In the genomic region with DNA sequence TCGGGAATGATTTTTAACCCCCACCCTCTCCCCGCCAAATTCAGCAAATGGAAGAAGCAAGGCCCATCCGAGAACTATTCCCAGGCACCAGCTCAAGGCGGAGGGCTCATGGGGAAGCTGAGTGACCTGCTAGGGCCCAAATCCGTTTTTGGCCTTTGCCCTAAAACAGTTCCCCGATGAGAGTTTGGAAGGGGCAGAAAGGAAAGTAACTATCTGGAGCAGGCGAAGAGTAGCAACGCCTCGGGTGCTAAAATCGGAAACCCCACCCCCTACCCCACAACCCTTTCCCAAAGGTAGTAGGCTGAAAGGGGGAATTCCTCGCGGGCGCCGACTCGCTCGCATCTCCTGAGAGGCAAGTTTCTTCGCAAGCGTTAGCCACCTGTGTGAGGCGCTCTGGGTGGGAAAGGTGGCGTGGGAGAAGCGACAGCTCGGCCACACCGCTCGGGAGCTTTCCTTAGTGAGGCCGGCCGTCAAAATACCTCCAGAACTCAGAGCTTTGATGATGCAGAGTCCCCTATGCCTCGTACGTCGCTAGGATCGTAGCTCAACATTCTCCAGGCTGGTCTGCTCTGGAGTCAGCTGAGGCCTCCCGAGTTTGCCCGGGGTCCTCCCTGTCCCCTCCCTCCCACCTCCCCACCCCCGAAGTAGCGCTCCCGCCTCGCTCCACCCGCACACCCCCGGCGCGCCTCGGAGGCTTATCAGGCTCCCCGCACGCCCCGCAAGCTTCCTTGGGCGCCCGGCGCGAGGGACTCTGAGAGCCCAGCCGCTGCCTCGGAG, we compare ENCODE assay signal across 1 cellular context.
TF ChIP-seq lines count a peak whose summit lies in the region.

No MANE protein-coding gene starts in this region.

TF ChIP-seq in H1, 55 proteins besides CTCF, POLR2A, EP300 and RAD21 (continued from another document):
- TF ChIP-seq, protein P1, sequence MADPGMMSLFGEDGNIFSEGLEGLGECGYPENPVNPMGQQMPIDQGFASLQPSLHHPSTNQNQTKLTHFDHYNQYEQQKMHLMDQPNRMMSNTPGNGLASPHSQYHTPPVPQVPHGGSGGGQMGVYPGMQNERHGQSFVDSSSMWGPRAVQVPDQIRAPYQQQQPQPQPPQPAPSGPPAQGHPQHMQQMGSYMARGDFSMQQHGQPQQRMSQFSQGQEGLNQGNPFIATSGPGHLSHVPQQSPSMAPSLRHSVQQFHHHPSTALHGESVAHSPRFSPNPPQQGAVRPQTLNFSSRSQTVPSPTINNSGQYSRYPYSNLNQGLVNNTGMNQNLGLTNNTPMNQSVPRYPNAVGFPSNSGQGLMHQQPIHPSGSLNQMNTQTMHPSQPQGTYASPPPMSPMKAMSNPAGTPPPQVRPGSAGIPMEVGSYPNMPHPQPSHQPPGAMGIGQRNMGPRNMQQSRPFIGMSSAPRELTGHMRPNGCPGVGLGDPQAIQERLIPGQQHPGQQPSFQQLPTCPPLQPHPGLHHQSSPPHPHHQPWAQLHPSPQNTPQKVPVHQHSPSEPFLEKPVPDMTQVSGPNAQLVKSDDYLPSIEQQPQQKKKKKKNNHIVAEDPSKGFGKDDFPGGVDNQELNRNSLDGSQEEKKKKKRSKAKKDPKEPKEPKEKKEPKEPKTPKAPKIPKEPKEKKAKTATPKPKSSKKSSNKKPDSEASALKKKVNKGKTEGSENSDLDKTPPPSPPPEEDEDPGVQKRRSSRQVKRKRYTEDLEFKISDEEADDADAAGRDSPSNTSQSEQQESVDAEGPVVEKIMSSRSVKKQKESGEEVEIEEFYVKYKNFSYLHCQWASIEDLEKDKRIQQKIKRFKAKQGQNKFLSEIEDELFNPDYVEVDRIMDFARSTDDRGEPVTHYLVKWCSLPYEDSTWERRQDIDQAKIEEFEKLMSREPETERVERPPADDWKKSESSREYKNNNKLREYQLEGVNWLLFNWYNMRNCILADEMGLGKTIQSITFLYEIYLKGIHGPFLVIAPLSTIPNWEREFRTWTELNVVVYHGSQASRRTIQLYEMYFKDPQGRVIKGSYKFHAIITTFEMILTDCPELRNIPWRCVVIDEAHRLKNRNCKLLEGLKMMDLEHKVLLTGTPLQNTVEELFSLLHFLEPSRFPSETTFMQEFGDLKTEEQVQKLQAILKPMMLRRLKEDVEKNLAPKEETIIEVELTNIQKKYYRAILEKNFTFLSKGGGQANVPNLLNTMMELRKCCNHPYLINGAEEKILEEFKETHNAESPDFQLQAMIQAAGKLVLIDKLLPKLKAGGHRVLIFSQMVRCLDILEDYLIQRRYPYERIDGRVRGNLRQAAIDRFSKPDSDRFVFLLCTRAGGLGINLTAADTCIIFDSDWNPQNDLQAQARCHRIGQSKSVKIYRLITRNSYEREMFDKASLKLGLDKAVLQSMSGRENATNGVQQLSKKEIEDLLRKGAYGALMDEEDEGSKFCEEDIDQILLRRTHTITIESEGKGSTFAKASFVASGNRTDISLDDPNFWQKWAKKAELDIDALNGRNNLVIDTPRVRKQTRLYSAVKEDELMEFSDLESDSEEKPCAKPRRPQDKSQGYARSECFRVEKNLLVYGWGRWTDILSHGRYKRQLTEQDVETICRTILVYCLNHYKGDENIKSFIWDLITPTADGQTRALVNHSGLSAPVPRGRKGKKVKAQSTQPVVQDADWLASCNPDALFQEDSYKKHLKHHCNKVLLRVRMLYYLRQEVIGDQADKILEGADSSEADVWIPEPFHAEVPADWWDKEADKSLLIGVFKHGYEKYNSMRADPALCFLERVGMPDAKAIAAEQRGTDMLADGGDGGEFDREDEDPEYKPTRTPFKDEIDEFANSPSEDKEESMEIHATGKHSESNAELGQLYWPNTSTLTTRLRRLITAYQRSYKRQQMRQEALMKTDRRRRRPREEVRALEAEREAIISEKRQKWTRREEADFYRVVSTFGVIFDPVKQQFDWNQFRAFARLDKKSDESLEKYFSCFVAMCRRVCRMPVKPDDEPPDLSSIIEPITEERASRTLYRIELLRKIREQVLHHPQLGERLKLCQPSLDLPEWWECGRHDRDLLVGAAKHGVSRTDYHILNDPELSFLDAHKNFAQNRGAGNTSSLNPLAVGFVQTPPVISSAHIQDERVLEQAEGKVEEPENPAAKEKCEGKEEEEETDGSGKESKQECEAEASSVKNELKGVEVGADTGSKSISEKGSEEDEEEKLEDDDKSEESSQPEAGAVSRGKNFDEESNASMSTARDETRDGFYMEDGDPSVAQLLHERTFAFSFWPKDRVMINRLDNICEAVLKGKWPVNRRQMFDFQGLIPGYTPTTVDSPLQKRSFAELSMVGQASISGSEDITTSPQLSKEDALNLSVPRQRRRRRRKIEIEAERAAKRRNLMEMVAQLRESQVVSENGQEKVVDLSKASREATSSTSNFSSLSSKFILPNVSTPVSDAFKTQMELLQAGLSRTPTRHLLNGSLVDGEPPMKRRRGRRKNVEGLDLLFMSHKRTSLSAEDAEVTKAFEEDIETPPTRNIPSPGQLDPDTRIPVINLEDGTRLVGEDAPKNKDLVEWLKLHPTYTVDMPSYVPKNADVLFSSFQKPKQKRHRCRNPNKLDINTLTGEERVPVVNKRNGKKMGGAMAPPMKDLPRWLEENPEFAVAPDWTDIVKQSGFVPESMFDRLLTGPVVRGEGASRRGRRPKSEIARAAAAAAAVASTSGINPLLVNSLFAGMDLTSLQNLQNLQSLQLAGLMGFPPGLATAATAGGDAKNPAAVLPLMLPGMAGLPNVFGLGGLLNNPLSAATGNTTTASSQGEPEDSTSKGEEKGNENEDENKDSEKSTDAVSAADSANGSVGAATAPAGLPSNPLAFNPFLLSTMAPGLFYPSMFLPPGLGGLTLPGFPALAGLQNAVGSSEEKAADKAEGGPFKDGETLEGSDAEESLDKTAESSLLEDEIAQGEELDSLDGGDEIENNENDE (IDR thresholded peaks at IDR 0.05; ENCODE audit: insufficient replicate concordance, low read length), result no peak
- TF ChIP-seq GTF2F1 (IDR thresholded peaks at IDR 0.05; ENCODE audit: borderline replicate concordance, low read depth, low read length), result no peak
- TF ChIP-seq KDM4A (IDR thresholded peaks at IDR 0.05; ENCODE audit: low read depth, low read length, severe bottlenecking), result peak; percentile 36
- no peak for TF ChIP-seq SP2 (IDR thresholded peaks at IDR 0.05; ENCODE audit: low read length)
- TF ChIP-seq CHD1 (IDR thresholded peaks at IDR 0.05; ENCODE audit: low read depth, low read length), result no peak
- TF ChIP-seq ASH2L (IDR thresholded peaks at IDR 0.05; ENCODE audit: low read length), result peak; percentile 44
- TF ChIP-seq EGR1 (IDR thresholded peaks at IDR 0.05; ENCODE audit: borderline replicate concordance, low read depth, low read length), result no peak
- no peak for TF ChIP-seq ZNF274 (IDR thresholded peaks at IDR 0.05; ENCODE audit: borderline replicate concordance, extremely low read depth, low read length)
- TF ChIP-seq SP4 (IDR thresholded peaks at IDR 0.05; ENCODE audit: low read length), result no peak
- TF ChIP-seq TAF1 (IDR thresholded peaks at IDR 0.05; ENCODE audit: low read depth, low read length), result peak; percentile 15; the same call in 1 of the 2 replicates
- no peak for TF ChIP-seq ATF2 (IDR thresholded peaks at IDR 0.05; ENCODE audit: low read length)
- TF ChIP-seq, protein P2, sequence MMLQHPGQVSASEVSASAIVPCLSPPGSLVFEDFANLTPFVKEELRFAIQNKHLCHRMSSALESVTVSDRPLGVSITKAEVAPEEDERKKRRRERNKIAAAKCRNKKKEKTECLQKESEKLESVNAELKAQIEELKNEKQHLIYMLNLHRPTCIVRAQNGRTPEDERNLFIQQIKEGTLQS (IDR thresholded peaks at IDR 0.05; ENCODE audit: insufficient read depth, low read depth, low read length), result no peak
- no peak for TF ChIP-seq SIN3A (conservative IDR thresholded peaks at IDR 0.05 in 1 of 2, IDR thresholded peaks at IDR 0.05 in 1 of 2; ENCODE audit: low read depth in 1 of 2, low read length in 2 of 2)
- TF ChIP-seq TAF7 (optimal IDR thresholded peaks at IDR 0.05; ENCODE audit: borderline replicate concordance, low read depth, low read length), result no peak
- TF ChIP-seq BCL11A (IDR thresholded peaks at IDR 0.05; ENCODE audit: low read depth in 2 of 2, low read length in 2 of 2), result no peak
- no peak for TF ChIP-seq RXRA (IDR thresholded peaks at IDR 0.05; ENCODE audit: insufficient read depth, low read depth, low read length)
- TF ChIP-seq GABPA (IDR thresholded peaks at IDR 0.05; ENCODE audit: borderline replicate concordance, insufficient read depth, low read length), result no peak
- TF ChIP-seq MAX (IDR thresholded peaks at IDR 0.05), result 0 out of 2 replicates have a peak, but pooled peaks have one; percentile 3
- TF ChIP-seq CBX5 (IDR thresholded peaks at IDR 0.05; ENCODE audit: low read depth, low read length), result no peak
- TF ChIP-seq RNF2 (IDR thresholded peaks at IDR 0.05; ENCODE audit: borderline replicate concordance, low read depth, low read length, missing control alignments, poor library complexity, severe bottlenecking), result no peak
- no peak for TF ChIP-seq FOSL1 (IDR thresholded peaks at IDR 0.05; ENCODE audit: insufficient read depth, low read depth, low read length)
- no peak for TF ChIP-seq KDM5A (IDR thresholded peaks at IDR 0.05; ENCODE audit: low read length)
- TF ChIP-seq, protein P3, sequence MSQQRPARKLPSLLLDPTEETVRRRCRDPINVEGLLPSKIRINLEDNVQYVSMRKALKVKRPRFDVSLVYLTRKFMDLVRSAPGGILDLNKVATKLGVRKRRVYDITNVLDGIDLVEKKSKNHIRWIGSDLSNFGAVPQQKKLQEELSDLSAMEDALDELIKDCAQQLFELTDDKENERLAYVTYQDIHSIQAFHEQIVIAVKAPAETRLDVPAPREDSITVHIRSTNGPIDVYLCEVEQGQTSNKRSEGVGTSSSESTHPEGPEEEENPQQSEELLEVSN (IDR thresholded peaks at IDR 0.05), result no peak; the same call in 1 of the 2 replicates
- TF ChIP-seq MAFK (IDR thresholded peaks at IDR 0.05; ENCODE audit: low read depth, low read length), result no peak
- TF ChIP-seq KDM1A (IDR thresholded peaks at IDR 0.05; ENCODE audit: borderline replicate concordance, low read length), result no peak
- TF ChIP-seq BACH1 (IDR thresholded peaks at IDR 0.05; ENCODE audit: low read length), result no peak
- TF ChIP-seq HDAC6 (IDR thresholded peaks at IDR 0.05; ENCODE audit: low read depth, low read length), result no peak
- TF ChIP-seq JUN (IDR thresholded peaks at IDR 0.05; ENCODE audit: low read depth, low read length), result no peak
